8 cellular contexts compared by ENCODE assay signal in the genomic region with DNA sequence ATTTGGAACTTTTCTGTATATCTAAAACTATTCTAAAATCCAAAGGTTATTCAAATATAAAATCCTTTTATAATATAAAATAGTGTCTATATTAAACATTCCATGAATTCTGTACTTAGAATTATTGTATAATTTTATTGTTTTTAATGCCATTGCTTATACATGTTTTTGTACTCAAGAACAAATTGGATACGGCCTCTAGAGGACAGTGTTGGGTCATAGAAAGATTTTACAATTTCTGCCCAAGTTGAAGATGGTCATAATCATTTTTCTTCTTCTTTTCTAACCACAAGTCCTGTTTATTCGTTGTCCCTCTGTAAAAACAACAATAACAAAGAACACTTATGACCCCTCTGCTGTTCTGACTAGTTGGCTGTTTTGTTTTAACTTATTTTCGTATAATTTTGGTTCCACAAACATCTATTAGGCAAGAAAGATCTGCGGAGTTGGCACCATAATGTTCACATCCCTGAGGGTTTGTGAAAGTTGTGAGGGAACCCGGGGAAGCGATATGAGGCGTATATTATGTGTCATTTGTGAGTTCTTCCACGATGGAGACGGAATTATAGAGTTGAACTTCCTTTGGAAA.
DNase-seq lines count a peak whose midpoint lies in the region; ATAC-seq, FAIRE-seq and TF ChIP-seq lines count a peak whose summit lies in the region.

No MANE protein-coding gene starts in this region.

- peak; percentile 85 for TF ChIP-seq CTCF in BJ (IDR thresholded peaks at IDR 0.05; ENCODE audit: insufficient read depth, low read depth, low read length)
- peak; percentile 22 for TF ChIP-seq CTCF in glutamatergic neuron (IDR thresholded peaks at IDR 0.05; ENCODE audit: partially characterized antibody, unreplicated experiment)
- peak in 2 of 4 experiments; percentile 42 to 45 for TF ChIP-seq CTCF in prostate gland (IDR thresholded peaks at IDR 0.05)

- no peak for TF ChIP-seq POLR2A in prostate gland (IDR thresholded peaks at IDR 0.05)

- CTCF ChIA-PET in BJ (lab: Yijun Ruan, JAX), result interaction anchor here (0.9 to 1.6 kb wide), 5 partner anchors 13 to 1204 kb away, joined by 3 to 13 read pairs (median 6); no protein-coding TSS in a partner anchor

- no peak overlapping the region for H3K27ac Mint-ChIP-seq in glutamatergic neuron (ENCODE audit: unreplicated experiment)

- POLR2A ChIA-PET in BJ (lab: Charles Lee), result no interaction called here

- DNase-seq in BJ (ENCODE audit: low read depth) (no peak), HCEC 1CT (peak; percentile 59), SKM-1 (lab: John Stamatoyannopoulos, UW; ENCODE audit: unreplicated experiment) (peak; percentile 25), glutamatergic neuron (no peak), prostate gland (ENCODE audit: low spot score) (no peak), urothelium cell line (ENCODE audit: low spot score) (no peak)

- H3K36me3 Mint-ChIP-seq in glutamatergic neuron (ENCODE audit: unreplicated experiment), result peaks cover 5% of the 10 kb centered on the region

- H3K4me3 Mint-ChIP-seq in glutamatergic neuron (ENCODE audit: unreplicated experiment), result no peak overlapping the region

- no peaks in the 10 kb centered on the region for H3K36me3 ChIP-seq in BJ (ENCODE audit: control insufficient read depth, insufficient read depth, low read length)
- H3K36me3 ChIP-seq in prostate gland, result no peaks in the 10 kb centered on the region

- no peaks in the 10 kb centered on the region for H3K9me3 ChIP-seq in prostate gland

- intact Hi-C loops in prostate gland (cut with DNase I), result no loop called here

- FAIRE-seq in urothelium cell line (lab: Jason Lieb, UNC), result no peak

- WGBS in prostate gland, result 70% methylated on average over 9 of the region's 9 CpGs

- no peak for ATAC-seq in GM21529 (IDR thresholded peaks at IDR 0.05; ENCODE audit: unreplicated experiment)
- ATAC-seq in HG02571 (IDR thresholded peaks at IDR 0.05; ENCODE audit: unreplicated experiment), result no peak

- no peaks in the 10 kb centered on the region for H3K27me3 Mint-ChIP-seq in glutamatergic neuron (ENCODE audit: unreplicated experiment)

- H3K4me1 Mint-ChIP-seq in glutamatergic neuron (ENCODE audit: low read depth, unreplicated experiment), result no peaks in the 10 kb centered on the region

- H3K27me3 ChIP-seq in BJ (ENCODE audit: control insufficient read depth, insufficient read depth, low read length) (peaks cover 2% of the 10 kb centered on the region; the same call in 1 of the 2 replicates), prostate gland (replicated peaks; ENCODE audit: insufficient read depth) (no peaks in the 10 kb centered on the region)

- H3K9me3 Mint-ChIP-seq in glutamatergic neuron (ENCODE audit: unreplicated experiment), result no peaks in the 10 kb centered on the region

- H3K4me3 ChIP-seq in BJ (ENCODE audit: low read depth, low read length), result no peak overlapping the region
- no peak overlapping the region for H3K4me3 ChIP-seq in prostate gland

- no peaks in the 10 kb centered on the region for H3K4me1 ChIP-seq in prostate gland (replicated peaks)

- H3K27ac ChIP-seq in prostate gland, result no peak overlapping the region

Comparison
In these comparisons a context has a peak if more than half of its experiments do, and no peak if none do; other contexts are left out.
1. DNase-seq: peak in HCEC 1CT (single experiment) and SKM-1 (single experiment); none in BJ (single experiment), glutamatergic neuron (single experiment), prostate gland (single experiment) and urothelium cell line (single experiment).